22 cellular contexts compared by ENCODE assay signal in genomic region chr3:4681301-4681700, GRCh38.
A peak's percentile ranks its signal among the peaks of the same experiment; 100 is the strongest.
DNase-seq lines count a peak whose midpoint lies in the region; ATAC-seq, FAIRE-seq and TF ChIP-seq lines count a peak whose summit lies in the region.
"Had no signal": no experiment of that assay in that cellular context is flagged by ENCODE, and none has a peak within 500 bp of the region (broad histone marks: within the 10 kb centered on the region; RNA-seq: fewer than 3 reads in every experiment).

No MANE protein-coding gene starts in this region.

- intact Hi-C loops in left ventricle myocardium superior (cut with micrococcal nuclease) (no loop called here), left cardiac atrium (cut with DNase I) (no loop called here)

- FAIRE-seq in H54 (lab: Jason Lieb, UNC) = no peak
- FAIRE-seq: GM12878, HTR-8/SVneo had no signal

- H3K4me1 Mint-ChIP-seq in nephron progenitor cell = peaks cover 4% of the 10 kb centered on the region
- H3K4me1 Mint-ChIP-seq: CD4-positive, alpha-beta memory T cell had no signal

- H3K27me3 Mint-ChIP-seq in nephron progenitor cell (ENCODE audit: low read depth, poor library complexity) = no peaks in the 10 kb centered on the region
- H3K27me3 Mint-ChIP-seq: CD4-positive, alpha-beta memory T cell; IgD-negative memory B cell had no signal

- no peak for TF ChIP-seq POLR2A in H54 (IDR thresholded peaks at IDR 0.05; ENCODE audit: low read depth, low read length)

- peaks cover 94% of the 10 kb centered on the region for H3K36me3 Mint-ChIP-seq in nephron progenitor cell (ENCODE audit: low read depth)

- DNase-seq in left ventricle myocardium superior (no peak), left cardiac atrium (no peak), iris pigment epithelial cell (ENCODE audit: low read depth) (peak; percentile 12), nephron progenitor cell (no peak), H54 (ENCODE audit: insufficient read length, low spot score) (no peak), HuH-7 (ENCODE audit: low spot score) (no peak)
- DNase-seq: 8988T; CD4-positive, alpha-beta memory T cell; DND-41; H7; Karpas-422; MV-4-11; NCI-H1105 treated with DMSO at 0.1 percent for 48 hours; NCI-H2029 treated with DMSO at 0.1 percent for 48 hours; NCI-H2171; NCI-H345; NCI-H526; Peyer's patch had no signal

- no peaks in the 10 kb centered on the region for H3K9me3 Mint-ChIP-seq in nephron progenitor cell
- H3K9me3 Mint-ChIP-seq: CD4-positive, alpha-beta memory T cell; IgD-negative memory B cell had no signal

- ATAC-seq in left ventricle myocardium superior = peak; percentile 27
- ATAC-seq in left cardiac atrium = no peak
- ATAC-seq in HG02763 (IDR thresholded peaks at IDR 0.05; ENCODE audit: unreplicated experiment) = no peak
- ATAC-seq: GM12878 had no signal

- H3K4me3 Mint-ChIP-seq in nephron progenitor cell = no peak overlapping the region
- H3K4me3 Mint-ChIP-seq: CD4-positive, alpha-beta memory T cell; IgD-negative memory B cell had no signal

- peak overlapping the region; percentile 9 for H3K27ac Mint-ChIP-seq in nephron progenitor cell

- TF ChIP-seq CTCF in nephron progenitor cell (IDR thresholded peaks at IDR 0.05) = no peak
